In genomic region chr10:119105155-119105554, GRCh38 we compare ENCODE assay signal across 8 cellular contexts. TPM values are rescaled to one million over a fixed set of nuclear protein-coding genes. Genes with fewer than 3 reads are reported as not detected.
A peak's percentile ranks its signal among the peaks of the same experiment; 100 is the strongest.
DNase-seq lines count a peak whose midpoint lies in the region; ATAC-seq and TF ChIP-seq lines count a peak whose summit lies in the region.

No MANE protein-coding gene starts in this region.

- peaks cover 8% of the 10 kb centered on the region for H3K36me3 Mint-ChIP-seq in chondrocyte (ENCODE audit: low read depth)
- H3K36me3 Mint-ChIP-seq in naive B cell, result peaks cover 0 to 3% of the 10 kb centered on the region in 2 donors

- H3K9me3 Mint-ChIP-seq in chondrocyte (ENCODE audit: low read depth) (no peaks in the 10 kb centered on the region), naive B cell (no peaks in the 10 kb centered on the region)

- H3K27ac Mint-ChIP-seq in chondrocyte (ENCODE audit: unreplicated experiment) (no peak overlapping the region), naive B cell (peak overlapping the region in 1 of 6 donors; percentile 49)

- H3K4me1 Mint-ChIP-seq in chondrocyte (ENCODE audit: low read depth) (peaks cover 13% of the 10 kb centered on the region), naive B cell (peaks cover 0 to 9% (median 8%) of the 10 kb centered on the region in 3 donors)

- TF ChIP-seq CTCF in AG10803 (conservative IDR thresholded peaks at IDR 0.05; ENCODE audit: low read length) (no peak), chondrocyte (IDR thresholded peaks at IDR 0.05) (no peak)

- H3K4me3 Mint-ChIP-seq in chondrocyte (ENCODE audit: unreplicated experiment) (peak overlapping the region; percentile 80), naive B cell (peak overlapping the region; percentile 66 to 91 (median 80))

- ATAC-seq in naive B cell (ENCODE audit: low read depth in 2 of 2) (no peak), GM18519 (IDR thresholded peaks at IDR 0.05; ENCODE audit: low FRiP score, unreplicated experiment) (no peak), HG03457 (IDR thresholded peaks at IDR 0.05; ENCODE audit: unreplicated experiment) (no peak)

- H3K27me3 Mint-ChIP-seq in chondrocyte (ENCODE audit: low read depth) (no peaks in the 10 kb centered on the region), naive B cell (no peaks in the 10 kb centered on the region)

- H3K4me3 ChIP-seq in AG10803 (ENCODE audit: low read length), result peak overlapping the region; percentile 83
- H3K4me3 ChIP-seq in Jurkat, Clone E6-1 (ENCODE audit: low read length), result peak overlapping the region; percentile 69

- no peak for DNase-seq in AG10803 (ENCODE audit: low read depth)
- no peak for DNase-seq in Jurkat, Clone E6-1 (ENCODE audit: low read depth, low spot score)
- DNase-seq in chondrocyte (ENCODE audit: low spot score), result no peak
- DNase-seq in naive B cell, result no peak
- DNase-seq in NCI-H187 (lab: John Stamatoyannopoulos, UW), result no peak
- no peak for DNase-seq in stimulated activated naive CD4-positive, alpha-beta T cell treated with Interleukin-2 at 50 U/mL for 16 hours (lab: John Stamatoyannopoulos, UW)

RNA-seq across cellular contexts. Expression of gene DENND10, which starts 1.2 kb away (rescaled TPM):
- polyA plus RNA-seq in Jurkat, Clone E6-1 (2012; ENCODE audit: insufficient read depth, insufficient read length), result 19.7 TPM
- 32.4 to 43.0 TPM (median 40.1 TPM) in 3 replicates for total RNA-seq in chondrocyte
- polyA plus RNA-seq in naive B cell (ENCODE audit: low read depth in 6 of 6), result 10 to 100 TPM in 5 of 6 donors, 1 to 10 TPM in 1; 10.0 to 24.2 (median 18.8) TPM

RNA-seq across cellular contexts. Expression of gene EIF3A, which starts 24.5 kb away (rescaled TPM):
- polyA plus RNA-seq in Jurkat, Clone E6-1 (2012; ENCODE audit: insufficient read depth, insufficient read length), result 125 TPM
- 121 to 136 TPM (median 134 TPM) in 3 replicates for total RNA-seq in chondrocyte
- polyA plus RNA-seq in naive B cell (ENCODE audit: low read depth in 6 of 6), result 10 to 100 TPM; 23.4 to 47.8 (median 32.0) TPM
